ENCODE assay signal across 25 cellular contexts in genomic region chr12:19491863-19492262, GRCh38. TPM values are rescaled to one million over a fixed set of nuclear protein-coding genes. Genes with fewer than 3 reads are reported as not detected.
DNase-seq lines count a peak whose midpoint lies in the region; ATAC-seq, FAIRE-seq and TF ChIP-seq lines count a peak whose summit lies in the region.
"Had no signal": no experiment of that assay in that cellular context is flagged by ENCODE, and none has a peak within 500 bp of the region (broad histone marks: within the 10 kb centered on the region; RNA-seq: fewer than 3 reads in every experiment).

No MANE protein-coding gene starts in this region.

- intact Hi-C loops in CD8-positive, alpha-beta T cell (cut with DNase I, micrococcal nuclease) = no loop called here

- TF ChIP-seq CTCF in AG09309 (IDR thresholded peaks at IDR 0.05; ENCODE audit: control insufficient read depth, insufficient read depth, low read depth, low read length, missing control alignments) = no peak
- no peak for TF ChIP-seq CTCF in CD8-positive, alpha-beta T cell (IDR thresholded peaks at IDR 0.05)

- no peak overlapping the region for H3K27ac ChIP-seq in CD8-positive, alpha-beta T cell (ENCODE audit: low read depth, low read length)
- H3K27ac ChIP-seq: coronary artery, RWPE1, transverse colon had no signal

- H3K36me3 Mint-ChIP-seq in CD8-positive, alpha-beta T cell = peaks cover 48% of the 10 kb centered on the region
- H3K36me3 Mint-ChIP-seq in IgD-negative memory B cell = peaks cover 3% of the 10 kb centered on the region

- H3K4me1 ChIP-seq in CD8-positive, alpha-beta T cell (ENCODE audit: insufficient read depth, low read length) = no peaks in the 10 kb centered on the region
- H3K4me1 ChIP-seq: transverse colon had no signal

- FAIRE-seq in endometrium (lab: Jason Lieb, UNC) = peak; percentile 89
- FAIRE-seq: bronchial epithelial cell, H1 had no signal

- peak; percentile 34 for DNase-seq in AG09309 (ENCODE audit: low read depth)
- no peak for DNase-seq in CD8-positive, alpha-beta T cell
- DNase-seq in NK-92 (lab: John Stamatoyannopoulos, UW; ENCODE audit: unreplicated experiment) = no peak
- DNase-seq in T-helper 9 cell = no peak
- no peak for DNase-seq in DMS 273 (lab: John Stamatoyannopoulos, UW; ENCODE audit: unreplicated experiment)
- DNase-seq in stimulated activated CD4-positive, alpha-beta T cell treated with anti-CD3 and anti-CD28 coated beads, Interleukin-4, amount 100 ng/mL, for 24 hours = no peak
- DNase-seq: activated CD4-positive, alpha-beta T cell treated with anti-CD3 and anti-CD28 coated beads, Interleukin-2, amount 10 ng/mL, durations not matched to agents 7 days and 5 days; activated CD8-positive, alpha-beta memory T cell treated with anti-CD3 and anti-CD28 coated beads, Interleukin-2, amount 50 U/mL, for 48 hours; activated gamma-delta T cell treated with Interleukin-2 at 50 U/mL for 16 hours; amniotic stem cell; CD4-positive, alpha-beta T cell; left ventricle myocardium superior; mucosa of descending colon; NCI-H1694; NCI-H2227 treated with DMSO at 0.1 percent for 48 hours; NCI-H748 treated with DMSO at 0.1 percent for 48 hours; stimulated activated CD8-positive, alpha-beta memory T cell treated with anti-CD3 and anti-CD28 coated beads, Interleukin-4, amount 100 ng/mL, for 48 hours; transverse colon had no signal

- H3K27me3 ChIP-seq in CD8-positive, alpha-beta T cell (ENCODE audit: insufficient read depth, low read length) = no peaks in the 10 kb centered on the region
- H3K27me3 ChIP-seq: transverse colon had no signal

- peak overlapping the region; percentile 45 for H3K27ac Mint-ChIP-seq in CD8-positive, alpha-beta T cell
- peak overlapping the region in 2 of 3 donors; percentile 15 to 54 for H3K27ac Mint-ChIP-seq in IgD-negative memory B cell
- H3K27ac Mint-ChIP-seq: activated CD4-positive, alpha-beta T cell treated with anti-CD3 and anti-CD28 coated beads, Interleukin-2, amount 10 ng/mL, durations not matched to agents 7 days and 5 days; CD4-positive, alpha-beta T cell; T-helper 1 cell treated with Interleukin-12 subunit alpha and Interleukin-12 subunit beta and Interleukin-4 antibody, amounts not matched to agents 30 μg/mL and 1 μg/mL, for 36 hours had no signal

- peaks cover 46% of the 10 kb centered on the region for H3K4me1 Mint-ChIP-seq in CD8-positive, alpha-beta T cell (ENCODE audit: low read depth)
- H3K4me1 Mint-ChIP-seq in IgD-negative memory B cell = peaks cover 22 to 25% (median 23%) of the 10 kb centered on the region in 3 donors

- POLR2A ChIA-PET in CD8-positive, alpha-beta T cell (lab: Charles Lee) = no interaction called here

- H3K9me3 Mint-ChIP-seq in CD8-positive, alpha-beta T cell = no peaks in the 10 kb centered on the region
- no peaks in the 10 kb centered on the region for H3K9me3 Mint-ChIP-seq in IgD-negative memory B cell
- H3K9me3 Mint-ChIP-seq: activated CD4-positive, alpha-beta T cell treated with anti-CD3 and anti-CD28 coated beads, Interleukin-2, amount 10 ng/mL, durations not matched to agents 7 days and 5 days; CD4-positive, alpha-beta T cell; T-helper 1 cell treated with Interleukin-12 subunit alpha and Interleukin-12 subunit beta and Interleukin-4 antibody, amounts not matched to agents 30 μg/mL and 1 μg/mL, for 36 hours had no signal

- ATAC-seq in CD8-positive, alpha-beta T cell = no peak
- ATAC-seq: left ventricle myocardium superior, mucosa of descending colon had no signal

- H3K36me3 ChIP-seq in CD8-positive, alpha-beta T cell (ENCODE audit: insufficient read depth, low read length) = peaks cover 5% of the 10 kb centered on the region

- H3K4me3 ChIP-seq in AG09309 (ENCODE audit: control insufficient read depth, low read depth, low read length) = no peak overlapping the region
- no peak overlapping the region for H3K4me3 ChIP-seq in CD8-positive, alpha-beta T cell (ENCODE audit: low read depth, low read length)
- H3K4me3 ChIP-seq: coronary artery, mucosa of descending colon, transverse colon had no signal

- H3K27me3 Mint-ChIP-seq in CD8-positive, alpha-beta T cell (ENCODE audit: low read depth) = no peaks in the 10 kb centered on the region
- no peaks in the 10 kb centered on the region for H3K27me3 Mint-ChIP-seq in IgD-negative memory B cell
- H3K27me3 Mint-ChIP-seq: activated CD4-positive, alpha-beta T cell treated with anti-CD3 and anti-CD28 coated beads, Interleukin-2, amount 10 ng/mL, durations not matched to agents 7 days and 5 days; CD4-positive, alpha-beta T cell had no signal

- no peak overlapping the region for H3K4me3 Mint-ChIP-seq in CD8-positive, alpha-beta T cell
- peak overlapping the region in 1 of 4 donors; percentile 9 for H3K4me3 Mint-ChIP-seq in IgD-negative memory B cell
- H3K4me3 Mint-ChIP-seq: activated CD4-positive, alpha-beta T cell treated with anti-CD3 and anti-CD28 coated beads, Interleukin-2, amount 10 ng/mL, durations not matched to agents 7 days and 5 days; CD4-positive, alpha-beta T cell; T-helper 1 cell treated with Interleukin-12 subunit alpha and Interleukin-12 subunit beta and Interleukin-4 antibody, amounts not matched to agents 30 μg/mL and 1 μg/mL, for 36 hours had no signal

- CTCF ChIA-PET in CD8-positive, alpha-beta T cell (lab: Charles Lee) = no interaction called here

- H3K9me3 ChIP-seq in CD8-positive, alpha-beta T cell (ENCODE audit: low read length) = no peaks in the 10 kb centered on the region
- H3K9me3 ChIP-seq: mucosa of descending colon, transverse colon had no signal

RNA-seq across cellular contexts. Expression of gene AEBP2, which starts 52.6 kb away (rescaled TPM):
- 10 to 100 TPM; 54.0 to 57.9 TPM for total RNA-seq in CD8-positive, alpha-beta T cell
- polyA plus RNA-seq in IgD-negative memory B cell = 8.7 TPM
